ENCODE assay signal across 8 cellular contexts in genomic region chr12:14239935-14240872, GRCh38.
A peak's percentile ranks its signal among the peaks of the same experiment; 100 is the strongest.
DNase-seq lines count a peak whose midpoint lies in the region; ATAC-seq, FAIRE-seq and TF ChIP-seq lines count a peak whose summit lies in the region.

No MANE protein-coding gene starts in this region.

- H2AFZ ChIP-seq in Loucy (ENCODE audit: low read length), result peak overlapping the region; percentile 66

- peak overlapping the region; percentile 66 for H3K4me3 ChIP-seq in Loucy (ENCODE audit: low read length, poor library complexity, severe bottlenecking)
- H3K4me3 ChIP-seq in mucosa of descending colon, result no peak overlapping the region

- H3K27me3 ChIP-seq in Loucy (ENCODE audit: insufficient read depth, low read length, poor library complexity, severe bottlenecking), result no peaks in the 10 kb centered on the region

- H4K20me1 ChIP-seq in Loucy (ENCODE audit: insufficient read depth, low read length, poor library complexity, severe bottlenecking), result no peaks in the 10 kb centered on the region

- H3K79me2 ChIP-seq in Loucy (ENCODE audit: insufficient read depth, low read length), result no peaks in the 10 kb centered on the region

- H3K4me2 ChIP-seq in Loucy (ENCODE audit: low read depth, low read length, poor library complexity, severe bottlenecking), result peak overlapping the region; percentile 81

- CTCF ChIA-PET in HEK293T (lab: Yijun Ruan, JAX), result no interaction called here

- H3K27ac Mint-ChIP-seq in activated naive CD8-positive, alpha-beta T cell treated with anti-CD3 and anti-CD28 coated beads for 36 hours, result peak overlapping the region; percentile 81

- H3K9me2 ChIP-seq in Loucy (replicated peaks; ENCODE audit: low read depth, low read length), result no peaks in the 10 kb centered on the region

- no peak for TF ChIP-seq CTCF in Loucy (conservative IDR thresholded peaks at IDR 0.05; ENCODE audit: low read length)
- no peak for TF ChIP-seq CTCF in mucosa of descending colon (IDR thresholded peaks at IDR 0.05)

- H3K4me1 ChIP-seq in Loucy (ENCODE audit: insufficient read depth, low read length, poor library complexity, severe bottlenecking) (peaks cover 20% of the 10 kb centered on the region), mucosa of descending colon (ENCODE audit: low read depth) (peaks cover 2% of the 10 kb centered on the region)

- peaks cover 19% of the 10 kb centered on the region for H3K4me1 Mint-ChIP-seq in activated naive CD8-positive, alpha-beta T cell treated with anti-CD3 and anti-CD28 coated beads for 36 hours

- DNase-seq in GM12892 (ENCODE audit: insufficient read length), result no peak
- no peak for DNase-seq in activated naive CD8-positive, alpha-beta T cell treated with anti-CD3 and anti-CD28 coated beads for 36 hours
- DNase-seq in mucosa of descending colon, result peak; percentile 65 to 77 (median 72)
- no peak for DNase-seq in HEK293T (ENCODE audit: extremely low spot score)
- DNase-seq in COLO829 (ENCODE audit: low spot score), result no peak
- no peak for DNase-seq in NCI-H2107 (lab: John Stamatoyannopoulos, UW)

- FAIRE-seq in GM12892 (lab: Jason Lieb, UNC), result peak; percentile 79

- TF ChIP-seq POLR2A in GM12892 (IDR thresholded peaks at IDR 0.05; ENCODE audit: low read depth, low read length), result peak; percentile 29; the same call in 1 of the 2 replicates

- POLR2A ChIA-PET in HEK293T (lab: Yijun Ruan, JAX), result interaction anchor here (1.3 kb wide), 1 partner anchor 17 kb away, joined by 3 read pairs; no protein-coding TSS in a partner anchor

- no peaks in the 10 kb centered on the region for H3K27me3 Mint-ChIP-seq in activated naive CD8-positive, alpha-beta T cell treated with anti-CD3 and anti-CD28 coated beads for 36 hours

- peak; percentile 49 for ATAC-seq in GM21786 (IDR thresholded peaks at IDR 0.05; ENCODE audit: unreplicated experiment)
- ATAC-seq in mucosa of descending colon, result peak; percentile 85

- H3K9me3 Mint-ChIP-seq in activated naive CD8-positive, alpha-beta T cell treated with anti-CD3 and anti-CD28 coated beads for 36 hours, result peaks cover 11% of the 10 kb centered on the region

- H3K36me3 ChIP-seq in Loucy (ENCODE audit: insufficient read depth, low read length), result no peaks in the 10 kb centered on the region
- H3K36me3 ChIP-seq in mucosa of descending colon (ENCODE audit: low read depth), result no peaks in the 10 kb centered on the region

- intact Hi-C loops in mucosa of descending colon (cut with DNase I, micrococcal nuclease), result loop anchor here in 1 of 2 donors (10.0 kb wide), 1 partner anchor 375 kb away; no protein-coding TSS in a partner anchor

- H3K9me3 ChIP-seq in Loucy (ENCODE audit: insufficient read depth, low read depth, low read length), result no peaks in the 10 kb centered on the region
- H3K9me3 ChIP-seq in mucosa of descending colon, result peaks cover 27% of the 10 kb centered on the region

- H3K9ac ChIP-seq in Loucy (ENCODE audit: low read depth, low read length, poor library complexity, severe bottlenecking), result peak overlapping the region; percentile 33

- H3F3A ChIP-seq in Loucy (ENCODE audit: low read depth), result no peaks in the 10 kb centered on the region

- peak overlapping the region; percentile 73 for H3K4me3 Mint-ChIP-seq in activated naive CD8-positive, alpha-beta T cell treated with anti-CD3 and anti-CD28 coated beads for 36 hours

- peaks cover 13% of the 10 kb centered on the region for H3K36me3 Mint-ChIP-seq in activated naive CD8-positive, alpha-beta T cell treated with anti-CD3 and anti-CD28 coated beads for 36 hours

TF ChIP-seq in HEK293T, 16 proteins besides CTCF, POLR2A, EP300 and RAD21:
- TF ChIP-seq FOXK2 (IDR thresholded peaks at IDR 0.05), result no peak
- TF ChIP-seq LEF1 (IDR thresholded peaks at IDR 0.05; ENCODE audit: borderline replicate concordance), result no peak
- no peak for TF ChIP-seq FOXA1 (IDR thresholded peaks at IDR 0.05)
- TF ChIP-seq TARDBP (IDR thresholded peaks at IDR 0.05), result no peak
- TF ChIP-seq FOXM1 (IDR thresholded peaks at IDR 0.05; ENCODE audit: borderline replicate concordance), result no peak
- TF ChIP-seq BHLHE40 (IDR thresholded peaks at IDR 0.05; ENCODE audit: borderline replicate concordance), result no peak
- no peak for TF ChIP-seq ZNF384 (IDR thresholded peaks at IDR 0.05)
- no peak for TF ChIP-seq ARNT (IDR thresholded peaks at IDR 0.05)
- no peak for TF ChIP-seq SP1 (IDR thresholded peaks at IDR 0.05)
- TF ChIP-seq SUZ12 (IDR thresholded peaks at IDR 0.05), result no peak
- TF ChIP-seq NFRKB (IDR thresholded peaks at IDR 0.05), result no peak
- no peak for TF ChIP-seq L3MBTL2 (conservative IDR thresholded peaks at IDR 0.05)
- no peak for TF ChIP-seq CTBP1 (IDR thresholded peaks at IDR 0.05; ENCODE audit: borderline replicate concordance)
- TF ChIP-seq HDGF (IDR thresholded peaks at IDR 0.05; ENCODE audit: borderline replicate concordance), result no peak
- no peak for TF ChIP-seq ELF4 (IDR thresholded peaks at IDR 0.05)
TF ChIP-seq in HEK293T: peak in this region for 0.

Comparison
In these comparisons a context has a peak if more than half of its experiments do, and no peak if none do; other contexts are left out.
1. DNase-seq: peak in mucosa of descending colon (3 of 3); none in GM12892 (single experiment), activated naive CD8-positive, alpha-beta T cell treated with anti-CD3 and anti-CD28 coated beads for 36 hours (single experiment), HEK293T (single experiment), COLO829 (single experiment) and NCI-H2107 (single experiment).